In the genomic region with DNA sequence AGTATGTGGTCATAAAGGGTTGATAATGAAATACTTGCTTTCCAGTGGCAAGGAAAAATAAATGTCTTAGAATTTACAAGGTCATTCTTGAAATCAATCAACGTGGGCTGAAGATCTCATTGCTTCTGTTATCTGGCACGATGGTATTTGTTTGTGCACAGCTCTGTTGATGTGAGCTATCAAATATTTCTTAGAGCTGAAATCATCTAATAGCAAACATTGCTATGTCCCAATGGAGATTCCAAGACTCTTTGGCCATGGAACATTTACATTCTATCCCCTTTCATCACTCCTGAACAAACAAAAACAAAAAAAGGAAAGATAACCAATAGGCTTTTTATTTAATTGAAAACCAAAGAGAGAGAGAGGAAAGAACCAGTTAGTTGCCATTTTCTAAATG, we compare ENCODE assay signal across 15 cellular contexts.
DNase-seq lines count a peak whose midpoint lies in the region; ATAC-seq, FAIRE-seq and TF ChIP-seq lines count a peak whose summit lies in the region.
"Had no signal": no experiment of that assay in that cellular context is flagged by ENCODE, and none has a peak within 500 bp of the region (broad histone marks: within the 10 kb centered on the region; RNA-seq: fewer than 3 reads in every experiment).

No MANE protein-coding gene starts in this region.

- H3K9me3 ChIP-seq in adipocyte (ENCODE audit: control insufficient read depth, low read length) (no peaks in the 10 kb centered on the region), right lobe of liver (no peaks in the 10 kb centered on the region)
- H3K9me3 ChIP-seq: BLaER1 treated with 17β-estradiol and CSF1 and Interleukin-3, amounts not matched to agents 10 nM and 100 nM had no signal

- H3K27ac ChIP-seq in right lobe of liver, result no peak overlapping the region
- H3K27ac ChIP-seq: BLaER1 treated with 17β-estradiol and CSF1 and Interleukin-3, amounts not matched to agents 10 nM and 100 nM had no signal

- FAIRE-seq in bronchial epithelial cell (lab: Jason Lieb, UNC), result no peak
- FAIRE-seq: G401.6, GM12891, H1, HTR-8/SVneo had no signal

- H3K4me1 ChIP-seq in adipocyte (ENCODE audit: control insufficient read depth, insufficient read depth, low read length) (peaks cover 23% of the 10 kb centered on the region), right lobe of liver (no peaks in the 10 kb centered on the region)

- DNase-seq in adipocyte (ENCODE audit: low read depth) (peak; percentile 3), bronchial epithelial cell (ENCODE audit: low read depth) (peak; percentile 22), right lobe of liver (no peak), DMS79 treated with DMSO at 0.1 percent for 48 hours (lab: John Stamatoyannopoulos, UW) (no peak)
- DNase-seq: Calu3; CD8-positive, alpha-beta T cell; DMS53; H9 had no signal

- H3K9ac ChIP-seq in adipocyte (ENCODE audit: low read length), result no peak overlapping the region
- H3K9ac ChIP-seq: BLaER1 treated with 17β-estradiol and CSF1 and Interleukin-3, amounts not matched to agents 10 nM and 100 nM had no signal

- H3K36me3 ChIP-seq in adipocyte (ENCODE audit: control insufficient read depth, insufficient read depth, low read length, severe bottlenecking), result no peaks in the 10 kb centered on the region
- H3K36me3 ChIP-seq in bronchial epithelial cell (ENCODE audit: control insufficient read depth, insufficient read depth, low read length), result no peaks in the 10 kb centered on the region
- no peaks in the 10 kb centered on the region for H3K36me3 ChIP-seq in right lobe of liver
- H3K36me3 ChIP-seq: BLaER1 treated with 17β-estradiol and CSF1 and Interleukin-3, amounts not matched to agents 10 nM and 100 nM had no signal

- no peak for TF ChIP-seq POLR2A in right lobe of liver (IDR thresholded peaks at IDR 0.05)

- H3K27me3 ChIP-seq in adipocyte (replicated peaks; ENCODE audit: control insufficient read depth, insufficient read depth, low read length), result no peaks in the 10 kb centered on the region
- no peaks in the 10 kb centered on the region for H3K27me3 ChIP-seq in bronchial epithelial cell (ENCODE audit: control insufficient read depth, insufficient read depth, low read length)
- H3K27me3 ChIP-seq in right lobe of liver, result no peaks in the 10 kb centered on the region
- H3K27me3 ChIP-seq: BLaER1 treated with 17β-estradiol and CSF1 and Interleukin-3, amounts not matched to agents 10 nM and 100 nM had no signal

- 12% methylated on average over 2 of the region's 2 CpGs for WGBS in right lobe of liver (ENCODE audit: insufficient coverage, low coverage, low lambda C conversion rate, missing lambda C conversion rate)

- H3K4me3 ChIP-seq in adipocyte (ENCODE audit: low read length), result no peak overlapping the region
- H3K4me3 ChIP-seq in bronchial epithelial cell (ENCODE audit: low read depth, low read length), result no peak overlapping the region
- no peak overlapping the region for H3K4me3 ChIP-seq in right lobe of liver
- H3K4me3 ChIP-seq: BLaER1 treated with 17β-estradiol and CSF1 and Interleukin-3, amounts not matched to agents 10 nM and 100 nM had no signal

- intact Hi-C loops in right lobe of liver (cut with DNase I), result no loop called here

- TF ChIP-seq CTCF in bronchial epithelial cell (IDR thresholded peaks at IDR 0.05; ENCODE audit: insufficient read depth, low read length, severe bottlenecking) (no peak), right lobe of liver (IDR thresholded peaks at IDR 0.05) (no peak)

- ATAC-seq in right lobe of liver, result peak in 3 of 4 donors; percentile 37 to 66 (median 48)
- no peak for ATAC-seq in GM19035 (IDR thresholded peaks at IDR 0.05; ENCODE audit: unreplicated experiment)
- ATAC-seq in GM21717 (IDR thresholded peaks at IDR 0.05; ENCODE audit: unreplicated experiment), result no peak
- ATAC-seq: CD8-positive, alpha-beta T cell had no signal

Comparison
In these comparisons a context has a peak if more than half of its experiments do, and no peak if none do; other contexts are left out.
1. DNase-seq: peak in adipocyte (single experiment) and bronchial epithelial cell (single experiment); none in right lobe of liver (0 of 3) and DMS79 treated with DMSO at 0.1 percent for 48 hours (single experiment).
2. ATAC-seq: peak in right lobe of liver (3 of 4); none in GM19035 (single experiment) and GM21717 (single experiment).